Comparison of ENCODE assay signal across 19 cellular contexts in genomic region chr1:15146142-15146541, GRCh38. TPM values are rescaled to one million over a fixed set of nuclear protein-coding genes. Genes with fewer than 3 reads are reported as not detected.
DNase-seq lines count a peak whose midpoint lies in the region; ATAC-seq, FAIRE-seq and TF ChIP-seq lines count a peak whose summit lies in the region.
"Had no signal": no experiment of that assay in that cellular context is flagged by ENCODE, and none has a peak within 500 bp of the region (broad histone marks: within the 10 kb centered on the region; RNA-seq: fewer than 3 reads in every experiment).

No MANE protein-coding gene starts in this region.

- H3K36me3 ChIP-seq in rectal smooth muscle tissue (ENCODE audit: control insufficient read depth, insufficient read depth, low read length) (no peaks in the 10 kb centered on the region), ascending aorta (no peaks in the 10 kb centered on the region)
- H3K36me3 ChIP-seq: BLaER1 treated with 17β-estradiol and CSF1 and Interleukin-3, amounts not matched to agents 10 nM and 100 nM; MG63; SJSA1 had no signal

- H3K9me3 ChIP-seq in ascending aorta, result no peaks in the 10 kb centered on the region
- H3K9me3 ChIP-seq: BLaER1 treated with 17β-estradiol and CSF1 and Interleukin-3, amounts not matched to agents 10 nM and 100 nM; SJSA1 had no signal

- H3K4me1 ChIP-seq in rectal smooth muscle tissue (ENCODE audit: control insufficient read depth, insufficient read depth, low read length), result peaks cover 4% of the 10 kb centered on the region
- peaks cover 0 to 2% of the 10 kb centered on the region in 2 donors for H3K4me1 ChIP-seq in ascending aorta

- ATAC-seq in natural killer cell treated with Interleukin-12 subunit alpha and Interleukin-12 subunit beta and Interleukin-15 and Interleukin-18, amount 100 ng/mL, for 72 hours, result peak in 1 of 2 donors; percentile 43
- no peak for ATAC-seq in natural killer cell

- FAIRE-seq in GM12891 (lab: Jason Lieb, UNC), result no peak
- FAIRE-seq: A204.1, GM19239 had no signal

- H3K27me3 ChIP-seq in rectal smooth muscle tissue (ENCODE audit: control insufficient read depth, insufficient read depth, low read length) (no peaks in the 10 kb centered on the region), ascending aorta (no peaks in the 10 kb centered on the region)
- H3K27me3 ChIP-seq: SJSA1 had no signal

- H3K27ac Mint-ChIP-seq in natural killer cell treated with Interleukin-12 subunit alpha and Interleukin-12 subunit beta and Interleukin-15 and Interleukin-18, amount 100 ng/mL, for 72 hours, result no peak overlapping the region
- H3K27ac Mint-ChIP-seq in natural killer cell, result no peak overlapping the region
- H3K27ac Mint-ChIP-seq in dendritic cell treated with granulocyte-macrophage colony-stimulating factor and Interleukin-4, amounts not matched to agents 40 ng/mL and 50 ng/mL, for 4 days, result peak overlapping the region; percentile 56

- peak; percentile 48 for DNase-seq in natural killer cell treated with Interleukin-12 subunit alpha and Interleukin-12 subunit beta and Interleukin-15 and Interleukin-18, amount 100 ng/mL, for 72 hours (ENCODE audit: low spot score)
- DNase-seq in natural killer cell (no peak), ascending aorta (ENCODE audit: low spot score in 2 of 2) (no peak), GM12891 (ENCODE audit: insufficient read length, low spot score) (no peak), GM20000 (ENCODE audit: low spot score) (no peak)
- DNase-seq: DMS153, H7, MG63, NCI-H1092, NCI-H510A, NCI-H774, PC-9 had no signal

- intact Hi-C loops in natural killer cell (cut with micrococcal nuclease), result no loop called here
- intact Hi-C loops in dendritic cell treated with granulocyte-macrophage colony-stimulating factor and Interleukin-4, amounts not matched to agents 40 ng/mL and 50 ng/mL, for 4 days (cut with micrococcal nuclease), result no loop called here
- intact Hi-C loops in ascending aorta (cut with DNase I), result no loop called here

- H3K4me3 ChIP-seq in rectal smooth muscle tissue (ENCODE audit: low read length), result no peak overlapping the region
- no peak overlapping the region for H3K4me3 ChIP-seq in ascending aorta
- H3K4me3 ChIP-seq: BLaER1 treated with 17β-estradiol and CSF1 and Interleukin-3, amounts not matched to agents 10 nM and 100 nM; MG63; PC-9; SJSA1 had no signal

- TF ChIP-seq CTCF in natural killer cell (IDR thresholded peaks at IDR 0.05) (no peak), ascending aorta (IDR thresholded peaks at IDR 0.05) (no peak), GM20000 (IDR thresholded peaks at IDR 0.05; ENCODE audit: extremely low read depth, missing control alignments) (no peak)

- no peaks in the 10 kb centered on the region for H3K4me1 Mint-ChIP-seq in natural killer cell treated with Interleukin-12 subunit alpha and Interleukin-12 subunit beta and Interleukin-15 and Interleukin-18, amount 100 ng/mL, for 72 hours (ENCODE audit: low read depth in 2 of 2)
- H3K4me1 Mint-ChIP-seq in natural killer cell, result peaks cover 0 to 5% of the 10 kb centered on the region in 2 donors
- peaks cover 69% of the 10 kb centered on the region for H3K4me1 Mint-ChIP-seq in dendritic cell treated with granulocyte-macrophage colony-stimulating factor and Interleukin-4, amounts not matched to agents 40 ng/mL and 50 ng/mL, for 4 days (ENCODE audit: low read depth)

- no peak overlapping the region for H3K4me3 Mint-ChIP-seq in natural killer cell treated with Interleukin-12 subunit alpha and Interleukin-12 subunit beta and Interleukin-15 and Interleukin-18, amount 100 ng/mL, for 72 hours
- no peak overlapping the region for H3K4me3 Mint-ChIP-seq in natural killer cell
- no peak overlapping the region for H3K4me3 Mint-ChIP-seq in dendritic cell treated with granulocyte-macrophage colony-stimulating factor and Interleukin-4, amounts not matched to agents 40 ng/mL and 50 ng/mL, for 4 days

- peak overlapping the region; percentile 66 for H3K27ac ChIP-seq in rectal smooth muscle tissue (ENCODE audit: low read depth, low read length)
- H3K27ac ChIP-seq in ascending aorta, result no peak overlapping the region
- H3K27ac ChIP-seq: BLaER1 treated with 17β-estradiol and CSF1 and Interleukin-3, amounts not matched to agents 10 nM and 100 nM; KMS-11; PC-9; SJSA1 had no signal

- TF ChIP-seq POLR2A in GM12891 (IDR thresholded peaks at IDR 0.05; ENCODE audit: low read depth, low read length), result no peak

- H3K9me3 Mint-ChIP-seq in natural killer cell treated with Interleukin-12 subunit alpha and Interleukin-12 subunit beta and Interleukin-15 and Interleukin-18, amount 100 ng/mL, for 72 hours, result no peaks in the 10 kb centered on the region
- H3K9me3 Mint-ChIP-seq in natural killer cell, result no peaks in the 10 kb centered on the region
- peaks cover 6% of the 10 kb centered on the region for H3K9me3 Mint-ChIP-seq in dendritic cell treated with granulocyte-macrophage colony-stimulating factor and Interleukin-4, amounts not matched to agents 40 ng/mL and 50 ng/mL, for 4 days

- H3K27me3 Mint-ChIP-seq in natural killer cell treated with Interleukin-12 subunit alpha and Interleukin-12 subunit beta and Interleukin-15 and Interleukin-18, amount 100 ng/mL, for 72 hours, result peaks cover 23 to 66% of the 10 kb centered on the region in 2 donors
- peaks cover 18 to 55% of the 10 kb centered on the region in 2 donors for H3K27me3 Mint-ChIP-seq in natural killer cell (ENCODE audit: low read depth in 2 of 2)
- peaks cover 13% of the 10 kb centered on the region for H3K27me3 Mint-ChIP-seq in dendritic cell treated with granulocyte-macrophage colony-stimulating factor and Interleukin-4, amounts not matched to agents 40 ng/mL and 50 ng/mL, for 4 days

- H3K9ac ChIP-seq in rectal smooth muscle tissue (ENCODE audit: low read length), result no peak overlapping the region
- H3K9ac ChIP-seq: BLaER1 treated with 17β-estradiol and CSF1 and Interleukin-3, amounts not matched to agents 10 nM and 100 nM; KMS-11 had no signal

- H3K36me3 Mint-ChIP-seq in natural killer cell treated with Interleukin-12 subunit alpha and Interleukin-12 subunit beta and Interleukin-15 and Interleukin-18, amount 100 ng/mL, for 72 hours, result no peaks in the 10 kb centered on the region
- no peaks in the 10 kb centered on the region for H3K36me3 Mint-ChIP-seq in natural killer cell
- peaks cover 6% of the 10 kb centered on the region for H3K36me3 Mint-ChIP-seq in dendritic cell treated with granulocyte-macrophage colony-stimulating factor and Interleukin-4, amounts not matched to agents 40 ng/mL and 50 ng/mL, for 4 days (ENCODE audit: low read depth)

TF ChIP-seq in GM12891, 5 proteins besides CTCF, POLR2A, EP300 and RAD21:
- TF ChIP-seq POLR2AphosphoS5 (IDR thresholded peaks at IDR 0.05; ENCODE audit: low read depth, low read length), result no peak
- TF ChIP-seq TAF1 (IDR thresholded peaks at IDR 0.05; ENCODE audit: low read depth, low read length), result no peak
- TF ChIP-seq PAX5 (IDR thresholded peaks at IDR 0.05; ENCODE audit: insufficient read depth, low read length, severe bottlenecking), result no peak
- no peak for TF ChIP-seq POU2F2 (IDR thresholded peaks at IDR 0.05; ENCODE audit: low read depth, low read length)
- TF ChIP-seq SPI1 (IDR thresholded peaks at IDR 0.05; ENCODE audit: low read depth, low read length), result no peak

RNA-seq across cellular contexts. Expression of gene TMEM51, which starts 7.4 kb away (rescaled TPM):
- not detected for total RNA-seq in natural killer cell treated with Interleukin-12 subunit alpha and Interleukin-12 subunit beta and Interleukin-15 and Interleukin-18, amount 100 ng/mL, for 72 hours
- total RNA-seq in natural killer cell, result not detected
- not detected for total RNA-seq in ascending aorta
- polyA plus RNA-seq in GM12891 (2012; ENCODE audit: low read depth, missing spikeins), result 1.3 TPM
